Comparison of ENCODE assay signal across 9 cellular contexts in genomic region chr21:40800126-40800525, GRCh38. TPM values are rescaled to one million over a fixed set of nuclear protein-coding genes. Genes with fewer than 3 reads are reported as not detected.
"Had no signal": no experiment of that assay in that cellular context is flagged by ENCODE, and none has a peak within 500 bp of the region (broad histone marks: within the 10 kb centered on the region; RNA-seq: fewer than 3 reads in every experiment).

No MANE protein-coding gene starts in this region.

- DNase-seq: IMR-90, KBM-7, KG1 had no signal

- H3K9ac ChIP-seq: KMS-11 had no signal

- ATAC-seq: HepG2 had no signal

- H3K4me2 ChIP-seq: KMS-11 had no signal

- H3K27ac Mint-ChIP-seq: IgD-negative memory B cell had no signal

- H3K4me1 Mint-ChIP-seq: IgD-negative memory B cell had no signal

- H3K27ac ChIP-seq: HL-60, KMS-11 had no signal

- FAIRE-seq: HepG2, HTR-8/SVneo had no signal

- H3K4me3 Mint-ChIP-seq: IgD-negative memory B cell had no signal

RNA-seq across cellular contexts. Expression of gene DSCAM, which starts 46.8 kb away (rescaled TPM):
- total RNA-seq: HepG2, HT-29 had no signal
- polyA plus RNA-seq: HepG2, IgD-negative memory B cell had no signal
